In the genomic region with DNA sequence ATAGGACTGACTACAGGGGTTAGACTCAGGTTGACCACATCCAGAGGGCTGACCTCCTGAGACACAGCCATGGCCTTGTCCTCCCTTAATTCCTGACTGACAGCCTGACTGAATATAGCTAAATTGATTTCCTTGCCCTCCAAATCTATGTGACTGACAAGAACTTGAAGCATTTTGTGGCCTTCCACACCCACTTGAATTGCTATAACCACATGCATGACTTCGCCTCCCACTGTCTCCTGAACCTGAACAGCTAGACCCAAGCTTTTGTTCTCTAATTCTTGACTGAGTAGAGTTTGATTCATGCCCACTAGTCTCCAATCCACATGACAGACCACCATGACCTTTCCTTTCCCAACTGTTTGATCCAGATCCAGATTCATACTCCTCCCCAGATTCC, we compare ENCODE assay signal across 42 cellular contexts. TPM values are rescaled to one million over a fixed set of nuclear protein-coding genes. Genes with fewer than 3 reads are reported as not detected.
"Had no signal": no experiment of that assay in that cellular context is flagged by ENCODE, and none has a peak within 500 bp of the region (broad histone marks: within the 10 kb centered on the region; RNA-seq: fewer than 3 reads in every experiment).

No MANE protein-coding gene starts in this region.

- H3K4me3 Mint-ChIP-seq: activated naive CD4-positive, alpha-beta T cell treated with anti-CD3 and anti-CD28 coated beads for 36 hours; activated naive CD4-positive, alpha-beta T cell treated with anti-CD3 and anti-CD28 coated beads, Interleukin-2, amount 10 ng/mL, durations not matched to agents 7 days and 5 days; activated naive CD4-positive, alpha-beta T cell treated with anti-CD3 and anti-CD28 coated beads, Interleukin-2, amount 50 U/mL, for 24 hours; activated naive CD8-positive, alpha-beta T cell; activated naive CD8-positive, alpha-beta T cell treated with anti-CD3 and anti-CD28 coated beads for 36 hours; activated naive CD8-positive, alpha-beta T cell treated with anti-CD3 and anti-CD28 coated beads, Interleukin-2, amount 10 ng/mL, durations not matched to agents 7 days and 5 days; activated naive CD8-positive, alpha-beta T cell treated with anti-CD3 and anti-CD28 coated beads, Interleukin-2, amount 50 U/mL, for 24 hours; activated T-cell treated with anti-CD3 and anti-CD28 coated beads, Interleukin-2, amount 50 U/mL, for 24 hours; activated T-cell treated with anti-CD3 and anti-CD28 coated beads, Interleukin-2, amount 50 U/mL, for 4 hours; activated T-cell treated with anti-CD3 and anti-CD28 coated beads, Interleukin-2, amount 50 U/mL, for 72 hours; activated T-helper 1 cell treated with anti-CD3 and anti-CD28 coated beads, Interleukin-12 subunit alpha, Interleukin-12 subunit beta, Interleukin-2, Interleukin-4 antibody, amounts not matched to agents 30 ng/mL and 10 ng/mL and 1 ng/mL, durations not matched to agents 14 hours and 24 hours and 36 hours; activated T-helper 17 cell treated with anti-CD3 and anti-CD28 coated beads, Interleukin-2, amount 50 U/mL, for 72 hours; brain; central memory CD8-positive, alpha-beta T cell had no signal

- H3K27me3 ChIP-seq: adrenal gland, ascending aorta, body of pancreas, brain microvascular endothelial cell, breast epithelium, cardiac muscle cell had no signal

- H3K9me3 Mint-ChIP-seq: activated naive CD4-positive, alpha-beta T cell treated with anti-CD3 and anti-CD28 coated beads for 36 hours; activated naive CD4-positive, alpha-beta T cell treated with anti-CD3 and anti-CD28 coated beads, Interleukin-2, amount 50 U/mL, for 24 hours; activated naive CD8-positive, alpha-beta T cell treated with anti-CD3 and anti-CD28 coated beads for 36 hours; activated naive CD8-positive, alpha-beta T cell treated with anti-CD3 and anti-CD28 coated beads, Interleukin-2, amount 50 U/mL, for 24 hours; activated T-cell treated with anti-CD3 and anti-CD28 coated beads, Interleukin-2, amount 50 U/mL, for 24 hours; activated T-cell treated with anti-CD3 and anti-CD28 coated beads, Interleukin-2, amount 50 U/mL, for 4 hours; activated T-helper 2 cell treated with anti-CD3 and anti-CD28 coated beads, Interferon-gamma antibody, Interleukin-2, Interleukin-4, amounts not matched to agents 10 μg/mL and 5 μg/mL and 100 μg/mL, durations not matched to agents 14 hours and 24 hours and 36 hours; central memory CD8-positive, alpha-beta T cell had no signal

- H3K4me3 ChIP-seq: adrenal gland, ascending aorta, body of pancreas, breast epithelium, cardiac muscle cell had no signal

- H3K27ac Mint-ChIP-seq: activated naive CD4-positive, alpha-beta T cell treated with anti-CD3 and anti-CD28 coated beads for 36 hours; activated naive CD4-positive, alpha-beta T cell treated with anti-CD3 and anti-CD28 coated beads, Interleukin-2, amount 10 ng/mL, durations not matched to agents 7 days and 5 days; activated naive CD4-positive, alpha-beta T cell treated with anti-CD3 and anti-CD28 coated beads, Interleukin-2, amount 50 U/mL, for 24 hours; activated naive CD4-positive, alpha-beta T cell treated with anti-CD3 and anti-CD28 coated beads, Interleukin-2, amount 50 U/mL, for 72 hours; activated naive CD8-positive, alpha-beta T cell; activated naive CD8-positive, alpha-beta T cell treated with anti-CD3 and anti-CD28 coated beads for 36 hours; activated naive CD8-positive, alpha-beta T cell treated with anti-CD3 and anti-CD28 coated beads, Interleukin-2, amount 10 ng/mL, durations not matched to agents 7 days and 5 days; activated naive CD8-positive, alpha-beta T cell treated with anti-CD3 and anti-CD28 coated beads, Interleukin-2, amount 50 U/mL, for 24 hours; activated T-cell treated with anti-CD3 and anti-CD28 coated beads, Interleukin-2, amount 50 U/mL, for 24 hours; activated T-cell treated with anti-CD3 and anti-CD28 coated beads, Interleukin-2, amount 50 U/mL, for 72 hours; activated T-helper 1 cell treated with anti-CD3 and anti-CD28 coated beads, Interleukin-12 subunit alpha, Interleukin-12 subunit beta, Interleukin-2, Interleukin-4 antibody, amounts not matched to agents 30 ng/mL and 10 ng/mL and 1 ng/mL, durations not matched to agents 14 hours and 24 hours and 36 hours; activated T-helper 17 cell treated with anti-CD3 and anti-CD28 coated beads, Interleukin-2, amount 50 U/mL, for 72 hours; activated T-helper 2 cell treated with anti-CD3 and anti-CD28 coated beads, Interferon-gamma antibody, Interleukin-2, Interleukin-4, amounts not matched to agents 10 μg/mL and 5 μg/mL and 100 μg/mL, durations not matched to agents 14 hours and 24 hours and 36 hours; brain had no signal

- H3K27ac ChIP-seq: adrenal gland, ascending aorta, body of pancreas, brain microvascular endothelial cell, breast epithelium, cardiac muscle cell had no signal

- H3K36me3 ChIP-seq: adrenal gland, ascending aorta, brain microvascular endothelial cell, breast epithelium, cardiac muscle cell had no signal

- H3K4me1 Mint-ChIP-seq: activated naive CD4-positive, alpha-beta T cell treated with anti-CD3 and anti-CD28 coated beads, Interleukin-2, amount 10 ng/mL, durations not matched to agents 7 days and 5 days; activated naive CD4-positive, alpha-beta T cell treated with anti-CD3 and anti-CD28 coated beads, Interleukin-2, amount 50 U/mL, for 24 hours; activated naive CD8-positive, alpha-beta T cell treated with anti-CD3 and anti-CD28 coated beads for 36 hours; activated naive CD8-positive, alpha-beta T cell treated with anti-CD3 and anti-CD28 coated beads, Interleukin-2, amount 10 ng/mL, durations not matched to agents 7 days and 5 days; activated naive CD8-positive, alpha-beta T cell treated with anti-CD3 and anti-CD28 coated beads, Interleukin-2, amount 50 U/mL, for 24 hours; activated T-helper 17 cell treated with anti-CD3 and anti-CD28 coated beads, Interleukin-2, amount 50 U/mL, for 72 hours; brain; central memory CD8-positive, alpha-beta T cell had no signal

- H3K9me3 ChIP-seq: adrenal gland, ascending aorta, body of pancreas had no signal

- DNase-seq: activated effector memory CD4-positive, alpha-beta T cell treated with anti-CD3 and anti-CD28 coated beads, Interleukin-2, amount 50 U/mL, for 16 hours; activated effector memory CD4-positive, alpha-beta T cell treated with Interleukin-2 at 50 U/mL for 16 hours; activated gamma-delta T cell; activated gamma-delta T cell treated with Interleukin-2 at 50 U/mL for 16 hours; activated naive CD4-positive, alpha-beta T cell; activated naive CD4-positive, alpha-beta T cell treated with anti-CD3 and anti-CD28 coated beads for 36 hours; activated naive CD4-positive, alpha-beta T cell treated with anti-CD3 and anti-CD28 coated beads, Interleukin-2, amount 10 ng/mL, durations not matched to agents 7 days and 5 days; activated naive CD4-positive, alpha-beta T cell treated with anti-CD3 and anti-CD28 coated beads, Interleukin-2, amount 50 U/mL, for 16 hours; activated naive CD4-positive, alpha-beta T cell treated with Interleukin-2 at 50 U/mL for 16 hours; activated naive CD8-positive, alpha-beta T cell treated with anti-CD3 and anti-CD28 coated beads for 36 hours; activated naive CD8-positive, alpha-beta T cell treated with anti-CD3 and anti-CD28 coated beads, Interleukin-2, amount 10 ng/mL, durations not matched to agents 7 days and 5 days; activated naive CD8-positive, alpha-beta T cell treated with anti-CD3 and anti-CD28 coated beads, Interleukin-2, amount 50 U/mL, for 24 hours; activated T-cell treated with anti-CD3 and anti-CD28 coated beads, Interleukin-2, amount 50 U/mL, for 1 hour; activated T-cell treated with anti-CD3 and anti-CD28 coated beads, Interleukin-2, amount 50 U/mL, for 24 hours; activated T-cell treated with anti-CD3 and anti-CD28 coated beads, Interleukin-2, amount 50 U/mL, for 4 hours; activated T-cell treated with anti-CD3 and anti-CD28 coated beads, Interleukin-2, amount 50 U/mL, for 48 hours; activated T-cell treated with anti-CD3 and anti-CD28 coated beads, Interleukin-2, amount 50 U/mL, for 72 hours; adrenal gland; amniotic stem cell; amygdala; anterior cingulate cortex; aorta; body of pancreas; brain microvascular endothelial cell; caudate nucleus; central memory CD4-positive, alpha-beta T cell; cerebellar nuclear complex had no signal

- H3K27me3 Mint-ChIP-seq: activated naive CD8-positive, alpha-beta T cell treated with anti-CD3 and anti-CD28 coated beads for 36 hours; activated naive CD8-positive, alpha-beta T cell treated with anti-CD3 and anti-CD28 coated beads, Interleukin-2, amount 10 ng/mL, durations not matched to agents 7 days and 5 days; activated T-helper 17 cell treated with anti-CD3 and anti-CD28 coated beads, Interleukin-2, amount 50 U/mL, for 72 hours had no signal

- ATAC-seq: activated naive CD4-positive, alpha-beta T cell treated with anti-CD3 and anti-CD28 coated beads, Interleukin-2, amount 50 U/mL, for 72 hours; activated naive CD8-positive, alpha-beta T cell treated with anti-CD3 and anti-CD28 coated beads, Interleukin-2, amount 50 U/mL, for 24 hours; activated T-cell treated with anti-CD3 and anti-CD28 coated beads, Interleukin-2, amount 50 U/mL, for 4 hours; activated T-cell treated with anti-CD3 and anti-CD28 coated beads, Interleukin-2, amount 50 U/mL, for 72 hours; activated T-helper 17 cell treated with anti-CD3 and anti-CD28 coated beads, Interleukin-2, amount 50 U/mL, for 72 hours; body of pancreas had no signal

- H3K4me1 ChIP-seq: adrenal gland, ascending aorta, body of pancreas, breast epithelium had no signal

- H3K36me3 Mint-ChIP-seq: activated naive CD4-positive, alpha-beta T cell treated with anti-CD3 and anti-CD28 coated beads, Interleukin-2, amount 10 ng/mL, durations not matched to agents 7 days and 5 days; activated naive CD4-positive, alpha-beta T cell treated with anti-CD3 and anti-CD28 coated beads, Interleukin-2, amount 50 U/mL, for 24 hours; activated naive CD4-positive, alpha-beta T cell treated with anti-CD3 and anti-CD28 coated beads, Interleukin-2, amount 50 U/mL, for 72 hours; activated naive CD8-positive, alpha-beta T cell treated with anti-CD3 and anti-CD28 coated beads for 36 hours; activated naive CD8-positive, alpha-beta T cell treated with anti-CD3 and anti-CD28 coated beads, Interleukin-2, amount 10 ng/mL, durations not matched to agents 7 days and 5 days; brain had no signal

RNA-seq across cellular contexts. Expression of a gene that starts 3.1 kb away (rescaled TPM):
- total RNA-seq: activated naive CD4-positive, alpha-beta T cell treated with anti-CD3 and anti-CD28 coated beads for 36 hours; activated naive CD4-positive, alpha-beta T cell treated with anti-CD3 and anti-CD28 coated beads, Interleukin-2, amount 50 U/mL, for 72 hours; activated naive CD8-positive, alpha-beta T cell treated with anti-CD3 and anti-CD28 coated beads for 36 hours; activated naive CD8-positive, alpha-beta T cell treated with anti-CD3 and anti-CD28 coated beads, Interleukin-2, amount 10 ng/mL, durations not matched to agents 7 days and 5 days; activated T-cell treated with anti-CD3 and anti-CD28 coated beads, Interleukin-2, amount 50 U/mL, for 4 hours; activated T-cell treated with anti-CD3 and anti-CD28 coated beads, Interleukin-2, amount 50 U/mL, for 72 hours; activated T-helper 1 cell treated with anti-CD3 and anti-CD28 coated beads, Interleukin-12 subunit alpha, Interleukin-12 subunit beta, Interleukin-2, Interleukin-4 antibody, amounts not matched to agents 30 ng/mL and 10 ng/mL and 1 ng/mL, durations not matched to agents 14 hours and 24 hours and 36 hours; activated T-helper 17 cell treated with anti-CD3 and anti-CD28 coated beads, Interleukin-2, amount 50 U/mL, for 72 hours; activated T-helper 2 cell treated with anti-CD3 and anti-CD28 coated beads, Interferon-gamma antibody, Interleukin-2, Interleukin-4, amounts not matched to agents 10 μg/mL and 5 μg/mL and 100 μg/mL, durations not matched to agents 14 hours and 24 hours and 36 hours; adrenal gland; aorta; ascending aorta; astrocyte; body of pancreas; breast epithelium; cardiac muscle cell; cardiac septum; cerebellum; chondrocyte had no signal
- polyA plus RNA-seq: adrenal gland, aorta, cardiac muscle cell had no signal

RNA-seq across cellular contexts. Expression of a gene that starts 31.7 kb away (rescaled TPM):
- total RNA-seq: activated naive CD4-positive, alpha-beta T cell treated with anti-CD3 and anti-CD28 coated beads for 36 hours; activated naive CD4-positive, alpha-beta T cell treated with anti-CD3 and anti-CD28 coated beads, Interleukin-2, amount 50 U/mL, for 72 hours; activated naive CD8-positive, alpha-beta T cell treated with anti-CD3 and anti-CD28 coated beads for 36 hours; activated naive CD8-positive, alpha-beta T cell treated with anti-CD3 and anti-CD28 coated beads, Interleukin-2, amount 10 ng/mL, durations not matched to agents 7 days and 5 days; activated T-cell treated with anti-CD3 and anti-CD28 coated beads, Interleukin-2, amount 50 U/mL, for 4 hours; activated T-cell treated with anti-CD3 and anti-CD28 coated beads, Interleukin-2, amount 50 U/mL, for 72 hours; activated T-helper 1 cell treated with anti-CD3 and anti-CD28 coated beads, Interleukin-12 subunit alpha, Interleukin-12 subunit beta, Interleukin-2, Interleukin-4 antibody, amounts not matched to agents 30 ng/mL and 10 ng/mL and 1 ng/mL, durations not matched to agents 14 hours and 24 hours and 36 hours; activated T-helper 17 cell treated with anti-CD3 and anti-CD28 coated beads, Interleukin-2, amount 50 U/mL, for 72 hours; activated T-helper 2 cell treated with anti-CD3 and anti-CD28 coated beads, Interferon-gamma antibody, Interleukin-2, Interleukin-4, amounts not matched to agents 10 μg/mL and 5 μg/mL and 100 μg/mL, durations not matched to agents 14 hours and 24 hours and 36 hours; adrenal gland; ascending aorta; body of pancreas; breast epithelium; cardiac muscle cell; chondrocyte had no signal
- polyA plus RNA-seq: adrenal gland, cardiac muscle cell had no signal

RNA-seq across cellular contexts. Expression of a gene that starts 57.3 kb away (rescaled TPM):
- total RNA-seq: activated naive CD4-positive, alpha-beta T cell treated with anti-CD3 and anti-CD28 coated beads for 36 hours; activated naive CD4-positive, alpha-beta T cell treated with anti-CD3 and anti-CD28 coated beads, Interleukin-2, amount 50 U/mL, for 72 hours; activated naive CD8-positive, alpha-beta T cell treated with anti-CD3 and anti-CD28 coated beads for 36 hours; activated naive CD8-positive, alpha-beta T cell treated with anti-CD3 and anti-CD28 coated beads, Interleukin-2, amount 10 ng/mL, durations not matched to agents 7 days and 5 days; activated T-cell treated with anti-CD3 and anti-CD28 coated beads, Interleukin-2, amount 50 U/mL, for 4 hours; activated T-cell treated with anti-CD3 and anti-CD28 coated beads, Interleukin-2, amount 50 U/mL, for 72 hours; activated T-helper 1 cell treated with anti-CD3 and anti-CD28 coated beads, Interleukin-12 subunit alpha, Interleukin-12 subunit beta, Interleukin-2, Interleukin-4 antibody, amounts not matched to agents 30 ng/mL and 10 ng/mL and 1 ng/mL, durations not matched to agents 14 hours and 24 hours and 36 hours; activated T-helper 17 cell treated with anti-CD3 and anti-CD28 coated beads, Interleukin-2, amount 50 U/mL, for 72 hours; activated T-helper 2 cell treated with anti-CD3 and anti-CD28 coated beads, Interferon-gamma antibody, Interleukin-2, Interleukin-4, amounts not matched to agents 10 μg/mL and 5 μg/mL and 100 μg/mL, durations not matched to agents 14 hours and 24 hours and 36 hours; adrenal gland; aorta; astrocyte; body of pancreas; cardiac muscle cell; cardiac septum; cerebellum; chondrocyte had no signal
- polyA plus RNA-seq: cardiac muscle cell had no signal
